In genomic region chr19:43755256-43755801, GRCh38 we compare ENCODE assay signal across 8 cellular contexts. TPM values are rescaled to one million over a fixed set of nuclear protein-coding genes. Genes with fewer than 3 reads are reported as not detected.
A peak's percentile ranks its signal among the peaks of the same experiment; 100 is the strongest.
DNase-seq lines count a peak whose midpoint lies in the region; ATAC-seq and TF ChIP-seq lines count a peak whose summit lies in the region.

No MANE protein-coding gene starts in this region.

- intact Hi-C loops in CD4-positive, alpha-beta memory T cell (cut with micrococcal nuclease) = loop anchor here (2.0 kb wide), 1 partner anchor 71 kb away; the partner anchor contains the start of gene ZNF283

- H3K27me3 ChIP-seq in CD4-positive, alpha-beta memory T cell (ENCODE audit: insufficient read depth, low read length) = no peaks in the 10 kb centered on the region

- H3K9me3 Mint-ChIP-seq in CD4-positive, alpha-beta memory T cell = peaks cover 0 to 3% (median 0%) of the 10 kb centered on the region in 8 donors

- H3K9me3 ChIP-seq in CD4-positive, alpha-beta memory T cell (ENCODE audit: control insufficient read depth in 1 of 2, low read length in 2 of 2) = no peaks in the 10 kb centered on the region

- peak overlapping the region; percentile 90 to 97 (median 96) for H3K4me3 Mint-ChIP-seq in CD4-positive, alpha-beta memory T cell

- CTCF ChIA-PET in CD4-positive, alpha-beta memory T cell (lab: Charles Lee; ENCODE audit: partially characterized antibody) = interaction anchor here (0.9 to 7.6 kb wide), 7 partner anchors 10 to 87 kb away, joined by 3 to 80 read pairs (median 9); no protein-coding TSS in a partner anchor
- CTCF ChIA-PET in HEK293T (lab: Yijun Ruan, JAX) = interaction anchor here (1.0 to 1.5 kb wide), 2 partner anchors 10 to 93 kb away, joined by 4 to 6 read pairs; no protein-coding TSS in a partner anchor

- TF ChIP-seq CTCF in WI38 (IDR thresholded peaks at IDR 0.05; ENCODE audit: low read depth, low read length) (no peak), cardiac fibroblast (IDR thresholded peaks at IDR 0.05; ENCODE audit: low read depth, low read length) (no peak)

- H3K4me1 Mint-ChIP-seq in CD4-positive, alpha-beta memory T cell = peaks cover 22 to 57% (median 40%) of the 10 kb centered on the region in 4 donors

- H3K27me3 Mint-ChIP-seq in CD4-positive, alpha-beta memory T cell = no peaks in the 10 kb centered on the region

- ATAC-seq in HG03095 (IDR thresholded peaks at IDR 0.05; ENCODE audit: unreplicated experiment) = no peak

- DNase-seq in CD4-positive, alpha-beta memory T cell = peak; percentile 73 to 76 (median 75)
- DNase-seq in HEK293T (ENCODE audit: extremely low spot score) (peak; percentile 79), NCI-H2196 (lab: John Stamatoyannopoulos, UW; ENCODE audit: unreplicated experiment) (peak; percentile 85), cardiac fibroblast (ENCODE audit: low read depth in 2 of 2) (peak; percentile 78 to 80), inferior parietal cortex (ENCODE audit: extremely low spot score) (peak; percentile 83)
- peak; percentile 68 to 81 (median 75) for DNase-seq in stimulated activated CD4-positive, alpha-beta T cell treated with anti-CD3 and anti-CD28 coated beads, Interleukin-12 subunit alpha, Interleukin-12 subunit beta, amount 100 ng/mL, for 48 hours (ENCODE audit: low read depth in 2 of 3, low spot score in 1 of 3)

- H3K4me1 ChIP-seq in CD4-positive, alpha-beta memory T cell (ENCODE audit: insufficient read depth, low read length) = peaks cover 38% of the 10 kb centered on the region

- peak overlapping the region; percentile 94 to 98 for H3K4me3 ChIP-seq in CD4-positive, alpha-beta memory T cell (ENCODE audit: low read length in 2 of 2)
- H3K4me3 ChIP-seq in WI38 (ENCODE audit: low read depth, low read length) (peak overlapping the region; percentile 82), cardiac fibroblast (replicated peaks in 1 of 2; ENCODE audit: low read depth in 2 of 2, low read length in 2 of 2) (peak overlapping the region; percentile 70 to 93)

- peaks cover 6 to 24% of the 10 kb centered on the region in 2 donors for H3K36me3 Mint-ChIP-seq in CD4-positive, alpha-beta memory T cell

- peaks cover 14% of the 10 kb centered on the region for H3K36me3 ChIP-seq in CD4-positive, alpha-beta memory T cell (ENCODE audit: insufficient read depth, low read length)

- peak overlapping the region; percentile 96 to 99 (median 99) for H3K27ac Mint-ChIP-seq in CD4-positive, alpha-beta memory T cell

- POLR2A ChIA-PET in CD4-positive, alpha-beta memory T cell (lab: Charles Lee; ENCODE audit: partially characterized antibody) = interaction anchor here (0.7 to 6.4 kb wide), 8 partner anchors 10 to 181 kb away, joined by 3 to 116 read pairs (median 10); partner anchors contain the start of genes KCNN4, PLAUR and XRCC1
- POLR2A ChIA-PET in HEK293T (lab: Yijun Ruan, JAX) = interaction anchor here (0.7 to 3.2 kb wide), 11 partner anchors 10 to 251 kb away, joined by 3 to 45 read pairs (median 6); partner anchors contain the start of genes PHLDB3, ZNF221 and ZNF283

- H3K27ac ChIP-seq in CD4-positive, alpha-beta memory T cell (ENCODE audit: low read depth, low read length) = peak overlapping the region; percentile 93

TF ChIP-seq in HEK293T, 16 proteins besides CTCF, POLR2A, EP300 and RAD21:
- TF ChIP-seq BHLHE40 (IDR thresholded peaks at IDR 0.05; ENCODE audit: borderline replicate concordance) = no peak
- TF ChIP-seq L3MBTL2 (conservative IDR thresholded peaks at IDR 0.05) = peak; percentile 98
- no peak for TF ChIP-seq CTBP1 (IDR thresholded peaks at IDR 0.05; ENCODE audit: borderline replicate concordance)
- no peak for TF ChIP-seq ARNT (IDR thresholded peaks at IDR 0.05)
- TF ChIP-seq NFRKB (IDR thresholded peaks at IDR 0.05) = 0 out of 2 replicates have a peak, but pooled peaks have one; percentile 30
TF ChIP-seq in HEK293T: peak in this region for 2.

RNA-seq across cellular contexts. Expression of gene SMG9, which starts 0.6 kb away (rescaled TPM):
- 10 to 100 TPM; 57.6 to 57.9 TPM for total RNA-seq in CD4-positive, alpha-beta memory T cell
- polyA plus RNA-seq in CD4-positive, alpha-beta memory T cell = 10 to 100 TPM in 1 of 2 donors, 1 to 10 TPM in 1; 3.8 to 13.7 TPM

RNA-seq across cellular contexts. Expression of gene KCNN4, which starts 25.4 kb away (rescaled TPM):
- 10 to 100 TPM; 33.6 to 33.9 TPM for total RNA-seq in CD4-positive, alpha-beta memory T cell
- 10 to 100 TPM; 10.5 to 23.7 TPM for polyA plus RNA-seq in CD4-positive, alpha-beta memory T cell

RNA-seq across cellular contexts. Expression of gene IRGC, which starts 39.5 kb away (rescaled TPM):
- not detected for total RNA-seq in CD4-positive, alpha-beta memory T cell
- not detected for polyA plus RNA-seq in CD4-positive, alpha-beta memory T cell

RNA-seq across cellular contexts. Expression of gene LYPD5, which starts 46.9 kb away (rescaled TPM):
- under 1 TPM; 0.49 to 0.97 TPM for total RNA-seq in CD4-positive, alpha-beta memory T cell
- polyA plus RNA-seq in CD4-positive, alpha-beta memory T cell = under 1 TPM; 0.27 to 0.50 TPM
